Comparison of ENCODE assay signal across 24 cellular contexts in genomic region chr9:27530915-27531762, GRCh38. TPM values are rescaled to one million over a fixed set of nuclear protein-coding genes. Genes with fewer than 3 reads are reported as not detected.
DNase-seq lines count a peak whose midpoint lies in the region; ATAC-seq, FAIRE-seq and TF ChIP-seq lines count a peak whose summit lies in the region.
"Had no signal": no experiment of that assay in that cellular context is flagged by ENCODE, and none has a peak within 500 bp of the region (broad histone marks: within the 10 kb centered on the region; RNA-seq: fewer than 3 reads in every experiment).

No MANE protein-coding gene starts in this region.

- H3K4me1 Mint-ChIP-seq in dendritic cell treated with granulocyte-macrophage colony-stimulating factor and Interleukin-4, amounts not matched to agents 40 ng/mL and 50 ng/mL, for 4 days (ENCODE audit: low read depth), result peaks cover 65% of the 10 kb centered on the region
- H3K4me1 Mint-ChIP-seq in nephron, result peaks cover 51% of the 10 kb centered on the region

- H3K9me3 Mint-ChIP-seq in dendritic cell treated with granulocyte-macrophage colony-stimulating factor and Interleukin-4, amounts not matched to agents 40 ng/mL and 50 ng/mL, for 4 days, result no peaks in the 10 kb centered on the region
- no peaks in the 10 kb centered on the region for H3K9me3 Mint-ChIP-seq in nephron
- H3K9me3 Mint-ChIP-seq: CD8-positive, alpha-beta T cell; HFFc6 had no signal

- TF ChIP-seq CTCF in breast epithelium (IDR thresholded peaks at IDR 0.05) (no peak), mammary epithelial cell (conservative IDR thresholded peaks at IDR 0.05 in 1 of 2, IDR thresholded peaks at IDR 0.05 in 1 of 2; ENCODE audit: extremely low read depth in 1 of 2, insufficient read depth in 1 of 2, low read depth in 1 of 2, low read length in 2 of 2) (no peak), nephron (IDR thresholded peaks at IDR 0.05; ENCODE audit: unreplicated experiment in 3 of 3) (no peak), lower lobe of right lung (IDR thresholded peaks at IDR 0.05) (no peak)

- DNase-seq in breast epithelium (ENCODE audit: low spot score in 2 of 2) (no peak), mammary epithelial cell (no peak), urothelium cell line (ENCODE audit: low spot score) (no peak), lower lobe of right lung (no peak), LoVo (ENCODE audit: low spot score) (no peak), RPMI8226 (no peak)
- DNase-seq: CD8-positive, alpha-beta T cell; DMS53; EL; H7; HFFc6; NCI-H1092; NCI-H1436 treated with DMSO at 0.1 percent for 48 hours; NCI-H2029; NCI-H446 treated with DMSO at 0.1 percent for 48 hours; NCI-H82; PC-3 had no signal

- H3K9me3 ChIP-seq in breast epithelium, result no peaks in the 10 kb centered on the region
- H3K9me3 ChIP-seq in mammary epithelial cell (replicated peaks; ENCODE audit: insufficient read depth, low read length), result no peaks in the 10 kb centered on the region
- no peaks in the 10 kb centered on the region for H3K9me3 ChIP-seq in lower lobe of right lung

- peak; percentile 23 for FAIRE-seq in urothelium cell line (lab: Jason Lieb, UNC)
- FAIRE-seq: A204.1, GM12892 had no signal

- H3K27me3 ChIP-seq in breast epithelium (no peaks in the 10 kb centered on the region), mammary epithelial cell (ENCODE audit: insufficient read depth, low read length) (no peaks in the 10 kb centered on the region), lower lobe of right lung (ENCODE audit: low read depth) (no peaks in the 10 kb centered on the region)

- H3K4me1 ChIP-seq in breast epithelium (peaks cover 0 to 9% of the 10 kb centered on the region in 2 donors), mammary epithelial cell (ENCODE audit: insufficient read depth, low read length) (peaks cover 27% of the 10 kb centered on the region), lower lobe of right lung (peaks cover 45% of the 10 kb centered on the region)

- H3K4me3 Mint-ChIP-seq in dendritic cell treated with granulocyte-macrophage colony-stimulating factor and Interleukin-4, amounts not matched to agents 40 ng/mL and 50 ng/mL, for 4 days, result peak overlapping the region; percentile 91
- H3K4me3 Mint-ChIP-seq in nephron, result peak overlapping the region; percentile 42 to 98 (median 97)
- H3K4me3 Mint-ChIP-seq: HFFc6 had no signal

- no peak overlapping the region for H2AFZ ChIP-seq in mammary epithelial cell (ENCODE audit: low read depth, low read length)

- ATAC-seq in lower lobe of right lung, result no peak
- ATAC-seq: CD8-positive, alpha-beta T cell; PC-3 had no signal

- in situ Hi-C loops in mammary epithelial cell (cut with MboI; ENCODE audit: low sequenced_read_pairs in 2 of 2), result no loop called here

- no peak overlapping the region for H3K4me2 ChIP-seq in mammary epithelial cell (ENCODE audit: insufficient read depth, low read depth, low read length)

- H4K20me1 ChIP-seq in mammary epithelial cell (ENCODE audit: insufficient read depth, low read length), result no peaks in the 10 kb centered on the region

- no peak for TF ChIP-seq POLR2A in breast epithelium (IDR thresholded peaks at IDR 0.05)

- H3K36me3 ChIP-seq in breast epithelium (no peaks in the 10 kb centered on the region), mammary epithelial cell (ENCODE audit: insufficient read depth, low read length) (no peaks in the 10 kb centered on the region), lower lobe of right lung (no peaks in the 10 kb centered on the region)

- no peak overlapping the region for H3K9ac ChIP-seq in mammary epithelial cell (ENCODE audit: insufficient read depth, low read length)

- H3K79me2 ChIP-seq in mammary epithelial cell (ENCODE audit: insufficient read depth, low read length), result peaks cover 38% of the 10 kb centered on the region

- BruUV-seq in mammary epithelial cell (replicated peaks; lab: Mats Ljungman, UMichigan), result no TSS peak

- peak overlapping the region; percentile 41 to 97 for H3K27ac ChIP-seq in breast epithelium
- H3K27ac ChIP-seq in mammary epithelial cell (ENCODE audit: insufficient read depth, low read depth, low read length), result no peak overlapping the region
- H3K27ac ChIP-seq in lower lobe of right lung, result no peak overlapping the region

- intact Hi-C loops in breast epithelium (cut with DNase I; ENCODE audit: low total_unique reads), result loop anchor here (5.0 to 10.0 kb wide), 2 partner anchors 86 to 499 kb away; no protein-coding TSS in a partner anchor
- intact Hi-C loops in mammary epithelial cell (cut with micrococcal nuclease), result no loop called here
- intact Hi-C loops in dendritic cell treated with granulocyte-macrophage colony-stimulating factor and Interleukin-4, amounts not matched to agents 40 ng/mL and 50 ng/mL, for 4 days (cut with micrococcal nuclease), result no loop called here
- intact Hi-C loops in lower lobe of right lung (cut with DNase I), result no loop called here

- H3K27me3 Mint-ChIP-seq in dendritic cell treated with granulocyte-macrophage colony-stimulating factor and Interleukin-4, amounts not matched to agents 40 ng/mL and 50 ng/mL, for 4 days, result no peaks in the 10 kb centered on the region
- H3K27me3 Mint-ChIP-seq in nephron (ENCODE audit: low read depth), result peaks cover 6% of the 10 kb centered on the region

- 40% methylated on average over 4 of the region's 4 CpGs for WGBS in mammary epithelial cell (ENCODE audit: low coverage, missing lambda C conversion rate)

- dilution Hi-C loops in mammary epithelial cell (cut with HindIII; ENCODE audit: low sequenced_read_pairs), result no loop called here

- H3K27ac Mint-ChIP-seq in dendritic cell treated with granulocyte-macrophage colony-stimulating factor and Interleukin-4, amounts not matched to agents 40 ng/mL and 50 ng/mL, for 4 days, result peak overlapping the region; percentile 97
- peak overlapping the region in 1 of 3 experiments; percentile 18 for H3K27ac Mint-ChIP-seq in nephron
- H3K27ac Mint-ChIP-seq: CD8-positive, alpha-beta T cell; HFFc6 had no signal

- peak overlapping the region in 1 of 3 donors; percentile 94 for H3K4me3 ChIP-seq in breast epithelium
- H3K4me3 ChIP-seq in mammary epithelial cell (replicated peaks in 1 of 3; ENCODE audit: insufficient read depth in 1 of 3, low read depth in 2 of 3, low read length in 3 of 3), result no peak overlapping the region
- H3K4me3 ChIP-seq in lower lobe of right lung, result no peak overlapping the region

- CTCF ChIA-PET in mammary epithelial cell (lab: Charles Lee; ENCODE audit: low non-redundant PET), result no interaction called here

- H3K36me3 Mint-ChIP-seq in dendritic cell treated with granulocyte-macrophage colony-stimulating factor and Interleukin-4, amounts not matched to agents 40 ng/mL and 50 ng/mL, for 4 days (ENCODE audit: low read depth), result peaks cover 74% of the 10 kb centered on the region
- H3K36me3 Mint-ChIP-seq in nephron (ENCODE audit: low read depth), result no peaks in the 10 kb centered on the region

RNA-seq across cellular contexts. Expression of gene MOB3B, which starts 1.5 kb away (rescaled TPM):
- 10 to 100 TPM; 12.8 to 19.3 (median 13.1) TPM for total RNA-seq in breast epithelium
- 10 to 100 TPM; 18.8 to 19.3 TPM for total RNA-seq in mammary epithelial cell
- 14.9 TPM for polyA plus RNA-seq in mammary epithelial cell
- 27.4 TPM for polyA minus RNA-seq in mammary epithelial cell
- total RNA-seq in lower lobe of right lung, result 22.7 TPM
- total RNA-seq: HFFc6 had no signal

RNA-seq across cellular contexts. Expression of gene IFNK, which starts 7.0 kb away (rescaled TPM):
- total RNA-seq in breast epithelium (not detected), mammary epithelial cell (not detected), lower lobe of right lung (not detected)
- polyA plus RNA-seq in mammary epithelial cell, result not detected
- polyA minus RNA-seq in mammary epithelial cell, result not detected
- total RNA-seq: CD8-positive, alpha-beta T cell; H7; HFFc6; HT-29; MCF 10A; PC-3 had no signal
- polyA plus RNA-seq: BJ had no signal

RNA-seq across cellular contexts. Expression of gene C9orf72, which starts 42.1 kb away (rescaled TPM):
- total RNA-seq in breast epithelium (10 to 100 TPM; 20.8 to 43.9 (median 27.2) TPM), mammary epithelial cell (10 to 100 TPM in 1 of 2 donors, 1 to 10 TPM in 1; 9.2 to 11.8 TPM), lower lobe of right lung (28.9 TPM)
- 2.4 TPM for polyA plus RNA-seq in mammary epithelial cell
- polyA minus RNA-seq in mammary epithelial cell, result 1.7 TPM

Comparison
In these comparisons a context has a peak if more than half of its experiments do, and no peak if none do; other contexts are left out.
1. H3K27ac ChIP-seq: peak in breast epithelium (2 of 2); none in mammary epithelial cell (single experiment) and lower lobe of right lung (single experiment).